ENCODE assay signal across 1 cellular context in genomic region chr22:21025763-21026755, GRCh38.
TF ChIP-seq lines count a peak whose summit lies in the region.

No MANE protein-coding gene starts in this region.

TF ChIP-seq in K562, 482 proteins besides CTCF, POLR2A, EP300 and RAD21 (continued from another document):
- TF ChIP-seq CHAMP1 (IDR thresholded peaks at IDR 0.05) = no peak
- TF ChIP-seq NR1H2 (CRISPR knock-in tag; IDR thresholded peaks at IDR 0.05) = no peak
- peak in 1 of 2 experiments; percentile 70; a peak in 1 of 4 replicates for TF ChIP-seq MLX (CRISPR knock-in tag; conservative IDR thresholded peaks at IDR 0.05)
- 0 out of 2 replicates have a peak, but pooled peaks have one; percentile 49 for TF ChIP-seq ZNF764 (CRISPR knock-in tag; IDR thresholded peaks at IDR 0.05; ENCODE audit: low read depth)
- no peak for TF ChIP-seq FOXJ2 (tag; IDR thresholded peaks at IDR 0.05)
- no peak for TF ChIP-seq ADNP (tag; IDR thresholded peaks at IDR 0.05)
